In genomic region chr6:85865665-85866372, GRCh38 we compare ENCODE assay signal across 8 cellular contexts.
DNase-seq lines count a peak whose midpoint lies in the region; ATAC-seq, FAIRE-seq and TF ChIP-seq lines count a peak whose summit lies in the region.

No MANE protein-coding gene starts in this region.

- peak; percentile 61 for DNase-seq in activated CD4-positive, alpha-beta T cell treated with anti-CD3 and anti-CD28 coated beads, Interleukin-2, amount 10 ng/mL, durations not matched to agents 24 days and 14 days
- no peak for DNase-seq in activated CD4-positive, alpha-beta T cell treated with anti-CD3 and anti-CD28 coated beads, Interleukin-2, amount 50 U/mL, for 4 hours
- DNase-seq in SW480 (ENCODE audit: low spot score): peak; percentile 89
- DNase-seq in right atrium auricular region (ENCODE audit: low spot score): no peak
- DNase-seq in thoracic aorta (ENCODE audit: low spot score): no peak
- no peak for DNase-seq in GM19239 (ENCODE audit: insufficient read length, low spot score)
- DNase-seq in HuH-7.5 (ENCODE audit: low spot score): no peak

- H3K27ac ChIP-seq in right atrium auricular region (peak overlapping the region; percentile 38 to 39), thoracic aorta (peak overlapping the region; percentile 67 to 72)

- H3K4me1 ChIP-seq in right atrium auricular region (peaks cover 0 to 28% of the 10 kb centered on the region in 2 donors), thoracic aorta (ENCODE audit: control insufficient read depth in 1 of 2, low read depth in 2 of 2) (peaks cover 7 to 30% of the 10 kb centered on the region in 2 donors)

- H3K27me3 Mint-ChIP-seq in activated CD4-positive, alpha-beta T cell treated with anti-CD3 and anti-CD28 coated beads, Interleukin-2, amount 10 ng/mL, durations not matched to agents 24 days and 14 days: no peaks in the 10 kb centered on the region

- no peak overlapping the region for H3K27ac Mint-ChIP-seq in activated CD4-positive, alpha-beta T cell treated with anti-CD3 and anti-CD28 coated beads, Interleukin-2, amount 10 ng/mL, durations not matched to agents 24 days and 14 days

- no peaks in the 10 kb centered on the region for H3K9me3 Mint-ChIP-seq in activated CD4-positive, alpha-beta T cell treated with anti-CD3 and anti-CD28 coated beads, Interleukin-2, amount 10 ng/mL, durations not matched to agents 24 days and 14 days

- no peak overlapping the region for H3K4me3 Mint-ChIP-seq in activated CD4-positive, alpha-beta T cell treated with anti-CD3 and anti-CD28 coated beads, Interleukin-2, amount 10 ng/mL, durations not matched to agents 24 days and 14 days

- no peaks in the 10 kb centered on the region for H3K36me3 Mint-ChIP-seq in activated CD4-positive, alpha-beta T cell treated with anti-CD3 and anti-CD28 coated beads, Interleukin-2, amount 10 ng/mL, durations not matched to agents 24 days and 14 days (ENCODE audit: low read depth)

- no peaks in the 10 kb centered on the region for H3K4me1 Mint-ChIP-seq in activated CD4-positive, alpha-beta T cell treated with anti-CD3 and anti-CD28 coated beads, Interleukin-2, amount 10 ng/mL, durations not matched to agents 24 days and 14 days

- no peaks in the 10 kb centered on the region for H3K27me3 ChIP-seq in right atrium auricular region
- H3K27me3 ChIP-seq in thoracic aorta (replicated peaks; ENCODE audit: insufficient read depth): no peaks in the 10 kb centered on the region

- TF ChIP-seq CTCF in right atrium auricular region (IDR thresholded peaks at IDR 0.05) (no peak), thoracic aorta (IDR thresholded peaks at IDR 0.05) (no peak)

- H3K9me3 ChIP-seq in right atrium auricular region: no peaks in the 10 kb centered on the region
- H3K9me3 ChIP-seq in thoracic aorta: no peaks in the 10 kb centered on the region

- FAIRE-seq in GM19239 (lab: Jason Lieb, UNC): no peak

- H3K4me3 ChIP-seq in right atrium auricular region (peak overlapping the region; percentile 32 to 46), thoracic aorta (peak overlapping the region; percentile 71)

- ATAC-seq in HG03095 (IDR thresholded peaks at IDR 0.05; ENCODE audit: unreplicated experiment) (peak; percentile 62), thoracic aorta (ENCODE audit: insufficient number of reproducible peaks, low FRiP score, low read depth) (peak; percentile 25)

- intact Hi-C loops in activated CD4-positive, alpha-beta T cell treated with anti-CD3 and anti-CD28 coated beads, Interleukin-2, amount 10 ng/mL, durations not matched to agents 24 days and 14 days (cut with micrococcal nuclease): no loop called here

- H3K36me3 ChIP-seq in right atrium auricular region (no peaks in the 10 kb centered on the region), thoracic aorta (no peaks in the 10 kb centered on the region)

Comparison
In these comparisons a context has a peak if more than half of its experiments do, and no peak if none do; other contexts are left out.
1. DNase-seq: peak in activated CD4-positive, alpha-beta T cell treated with anti-CD3 and anti-CD28 coated beads, Interleukin-2, amount 10 ng/mL, durations not matched to agents 24 days and 14 days (single experiment) and SW480 (single experiment); none in activated CD4-positive, alpha-beta T cell treated with anti-CD3 and anti-CD28 coated beads, Interleukin-2, amount 50 U/mL, for 4 hours (0 of 2), right atrium auricular region (single experiment), thoracic aorta (single experiment), GM19239 (single experiment) and HuH-7.5 (single experiment).